In the genomic region with DNA sequence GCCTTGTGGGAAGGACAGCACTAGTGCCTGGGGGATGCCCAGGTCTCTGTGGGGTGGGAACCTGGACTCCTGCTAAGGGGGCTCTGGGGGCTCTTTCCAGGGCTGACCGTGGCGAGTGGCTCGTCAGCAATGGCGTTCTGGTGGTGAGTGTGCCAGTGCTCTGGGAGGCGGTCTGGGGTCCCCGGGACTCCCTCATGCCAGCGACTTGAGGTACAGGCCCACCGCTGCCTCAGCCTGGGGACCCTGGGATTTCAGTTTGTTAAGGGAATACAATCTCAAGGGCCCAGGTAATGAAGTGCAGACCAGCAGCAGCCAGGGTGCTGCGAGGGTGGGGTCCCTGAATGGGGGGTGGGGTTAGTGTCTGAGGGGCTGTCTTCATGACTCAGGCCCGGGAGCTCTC, we compare ENCODE assay signal across 38 cellular contexts.
"Had no signal": no experiment of that assay in that cellular context is flagged by ENCODE, and none has a peak within 500 bp of the region (broad histone marks: within the 10 kb centered on the region; RNA-seq: fewer than 3 reads in every experiment).

No MANE protein-coding gene starts in this region.

- H3K4me1 Mint-ChIP-seq: activated CD4-positive, alpha-beta T cell treated with anti-CD3 and anti-CD28 coated beads for 36 hours; activated CD4-positive, alpha-beta T cell treated with anti-CD3 and anti-CD28 coated beads, Interleukin-2, amount 10 ng/mL, durations not matched to agents 7 days and 5 days; activated naive CD8-positive, alpha-beta T cell treated with anti-CD3 and anti-CD28 coated beads for 36 hours; activated T-helper 17 cell treated with anti-CD3 and anti-CD28 coated beads, Interleukin-2, amount 50 U/mL, for 72 hours; brain; central memory CD8-positive, alpha-beta T cell; WTC11 had no signal

- ATAC-seq: activated CD4-positive, alpha-beta T cell treated with anti-CD3 and anti-CD28 coated beads for 36 hours; activated CD4-positive, CD25-positive, alpha-beta regulatory T cell treated with anti-CD3 and anti-CD28 coated beads, Interleukin-2, amount 50 U/mL, for 24 hours; activated CD8-positive, alpha-beta T cell treated with anti-CD3 and anti-CD28 coated beads for 36 hours; activated naive CD4-positive, alpha-beta T cell treated with anti-CD3 and anti-CD28 coated beads, Interleukin-2, amount 50 U/mL, for 72 hours; activated T-cell treated with anti-CD3 and anti-CD28 coated beads, Interleukin-2, amount 50 U/mL, for 4 hours; activated T-cell treated with anti-CD3 and anti-CD28 coated beads, Interleukin-2, amount 50 U/mL, for 72 hours; activated T-helper 17 cell treated with anti-CD3 and anti-CD28 coated beads, Interleukin-2, amount 50 U/mL, for 72 hours; WTC11 had no signal

- H3K9me3 Mint-ChIP-seq: activated CD4-positive, alpha-beta T cell treated with anti-CD3 and anti-CD28 coated beads, Interleukin-2, amount 10 ng/mL, durations not matched to agents 7 days and 5 days; activated CD8-positive, alpha-beta T cell treated with anti-CD3 and anti-CD28 coated beads for 36 hours; activated naive CD4-positive, alpha-beta T cell treated with anti-CD3 and anti-CD28 coated beads for 36 hours; activated naive CD4-positive, alpha-beta T cell treated with anti-CD3 and anti-CD28 coated beads, Interleukin-2, amount 50 U/mL, for 72 hours; activated naive CD8-positive, alpha-beta T cell treated with anti-CD3 and anti-CD28 coated beads for 36 hours; activated T-cell treated with anti-CD3 and anti-CD28 coated beads, Interleukin-2, amount 50 U/mL, for 4 hours; activated T-cell treated with anti-CD3 and anti-CD28 coated beads, Interleukin-2, amount 50 U/mL, for 72 hours; activated T-helper 1 cell treated with anti-CD3 and anti-CD28 coated beads, Interleukin-12 subunit alpha, Interleukin-12 subunit beta, Interleukin-2, Interleukin-4 antibody, amounts not matched to agents 30 ng/mL and 10 ng/mL and 1 ng/mL, durations not matched to agents 14 hours and 24 hours and 36 hours; activated T-helper 17 cell treated with anti-CD3 and anti-CD28 coated beads, Interleukin-2, amount 50 U/mL, for 72 hours; brain; central memory CD8-positive, alpha-beta T cell; T-helper 1 cell treated with Interleukin-12 subunit alpha and Interleukin-12 subunit beta and Interleukin-4 antibody, amounts not matched to agents 30 μg/mL and 1 μg/mL, for 36 hours; T-helper 2 cell treated with Interferon-gamma antibody and Interleukin-4, amounts not matched to agents 5 μg/mL and 100 μg/mL, for 36 hours; WTC11 had no signal

- H3K36me3 Mint-ChIP-seq: activated naive CD4-positive, alpha-beta T cell treated with anti-CD3 and anti-CD28 coated beads, Interleukin-2, amount 50 U/mL, for 72 hours; activated naive CD8-positive, alpha-beta T cell treated with anti-CD3 and anti-CD28 coated beads for 36 hours had no signal

- H3K4me3 ChIP-seq: adrenal gland, cardiac muscle cell had no signal

- H3K27me3 ChIP-seq: adrenal gland, cardiac muscle cell had no signal

- DNase-seq: activated CD4-positive, alpha-beta T cell treated with anti-CD3 and anti-CD28 coated beads for 1 hour; activated CD4-positive, alpha-beta T cell treated with anti-CD3 and anti-CD28 coated beads for 36 hours; activated CD4-positive, alpha-beta T cell treated with anti-CD3 and anti-CD28 coated beads for 48 hours; activated CD4-positive, alpha-beta T cell treated with anti-CD3 and anti-CD28 coated beads, Interleukin-2, amount 10 ng/mL, durations not matched to agents 7 days and 5 days; activated CD4-positive, alpha-beta T cell treated with anti-CD3 and anti-CD28 coated beads, Interleukin-2, amount 50 U/mL, for 48 hours; activated CD4-positive, CD25-positive, alpha-beta regulatory T cell; activated CD8-positive, alpha-beta memory T cell treated with anti-CD3 and anti-CD28 coated beads, Interleukin-2, amount 50 U/mL, for 4 hours; activated CD8-positive, alpha-beta T cell treated with anti-CD3 and anti-CD28 coated beads for 36 hours; activated effector memory CD4-positive, alpha-beta T cell treated with anti-CD3 and anti-CD28 coated beads, Interleukin-2, amount 50 U/mL, for 16 hours; activated gamma-delta T cell treated with Interleukin-2 at 50 U/mL for 16 hours; activated naive CD4-positive, alpha-beta T cell; activated naive CD4-positive, alpha-beta T cell treated with anti-CD3 and anti-CD28 coated beads for 36 hours; activated naive CD4-positive, alpha-beta T cell treated with anti-CD3 and anti-CD28 coated beads, Interleukin-2, amount 50 U/mL, for 16 hours; activated naive CD8-positive, alpha-beta T cell treated with anti-CD3 and anti-CD28 coated beads for 36 hours; activated T-cell treated with anti-CD3 and anti-CD28 coated beads for 4 hours; activated T-cell treated with anti-CD3 and anti-CD28 coated beads, Interleukin-2, amount 50 U/mL, for 1 hour; activated T-cell treated with anti-CD3 and anti-CD28 coated beads, Interleukin-2, amount 50 U/mL, for 4 hours; activated T-cell treated with anti-CD3 and anti-CD28 coated beads, Interleukin-2, amount 50 U/mL, for 72 hours; amniotic stem cell; aorta; caudate nucleus; cerebellar nuclear complex; T-helper 1 cell; T-helper 2 cell; T-helper 9 cell; WERI-Rb-1 had no signal

- H3K4me3 Mint-ChIP-seq: activated CD4-positive, alpha-beta T cell treated with anti-CD3 and anti-CD28 coated beads for 36 hours; activated CD4-positive, alpha-beta T cell treated with anti-CD3 and anti-CD28 coated beads, Interleukin-2, amount 10 ng/mL, durations not matched to agents 7 days and 5 days; activated CD8-positive, alpha-beta T cell treated with anti-CD3 and anti-CD28 coated beads for 36 hours; activated naive CD4-positive, alpha-beta T cell treated with anti-CD3 and anti-CD28 coated beads for 36 hours; activated naive CD8-positive, alpha-beta T cell treated with anti-CD3 and anti-CD28 coated beads for 36 hours; activated T-cell treated with anti-CD3 and anti-CD28 coated beads, Interleukin-2, amount 50 U/mL, for 4 hours; activated T-cell treated with anti-CD3 and anti-CD28 coated beads, Interleukin-2, amount 50 U/mL, for 72 hours; activated T-helper 1 cell treated with anti-CD3 and anti-CD28 coated beads, Interleukin-12 subunit alpha, Interleukin-12 subunit beta, Interleukin-2, Interleukin-4 antibody, amounts not matched to agents 30 ng/mL and 10 ng/mL and 1 ng/mL, durations not matched to agents 14 hours and 24 hours and 36 hours; activated T-helper 17 cell treated with anti-CD3 and anti-CD28 coated beads, Interleukin-2, amount 50 U/mL, for 72 hours; brain; central memory CD8-positive, alpha-beta T cell; T-helper 1 cell treated with Interleukin-12 subunit alpha and Interleukin-12 subunit beta and Interleukin-4 antibody, amounts not matched to agents 30 μg/mL and 1 μg/mL, for 36 hours; T-helper 2 cell treated with Interferon-gamma antibody and Interleukin-4, amounts not matched to agents 5 μg/mL and 100 μg/mL, for 36 hours; WTC11 had no signal

- H3K9me3 ChIP-seq: adrenal gland had no signal

- H3K27ac Mint-ChIP-seq: activated CD4-positive, alpha-beta T cell treated with anti-CD3 and anti-CD28 coated beads, Interleukin-2, amount 10 ng/mL, durations not matched to agents 7 days and 5 days; activated CD8-positive, alpha-beta T cell treated with anti-CD3 and anti-CD28 coated beads for 36 hours; activated naive CD4-positive, alpha-beta T cell treated with anti-CD3 and anti-CD28 coated beads for 36 hours; activated naive CD8-positive, alpha-beta T cell treated with anti-CD3 and anti-CD28 coated beads for 36 hours; activated T-cell treated with anti-CD3 and anti-CD28 coated beads, Interleukin-2, amount 50 U/mL, for 72 hours; activated T-helper 1 cell treated with anti-CD3 and anti-CD28 coated beads, Interleukin-12 subunit alpha, Interleukin-12 subunit beta, Interleukin-2, Interleukin-4 antibody, amounts not matched to agents 30 ng/mL and 10 ng/mL and 1 ng/mL, durations not matched to agents 14 hours and 24 hours and 36 hours; activated T-helper 17 cell treated with anti-CD3 and anti-CD28 coated beads, Interleukin-2, amount 50 U/mL, for 72 hours; T-helper 1 cell treated with Interleukin-12 subunit alpha and Interleukin-12 subunit beta and Interleukin-4 antibody, amounts not matched to agents 30 μg/mL and 1 μg/mL, for 36 hours; T-helper 2 cell treated with Interferon-gamma antibody and Interleukin-4, amounts not matched to agents 5 μg/mL and 100 μg/mL, for 36 hours; WTC11 had no signal

- FAIRE-seq: bronchial epithelial cell had no signal

- H3K27me3 Mint-ChIP-seq: activated CD4-positive, alpha-beta T cell treated with anti-CD3 and anti-CD28 coated beads for 36 hours; activated CD4-positive, alpha-beta T cell treated with anti-CD3 and anti-CD28 coated beads, Interleukin-2, amount 10 ng/mL, durations not matched to agents 7 days and 5 days; activated CD8-positive, alpha-beta T cell treated with anti-CD3 and anti-CD28 coated beads for 36 hours; activated naive CD8-positive, alpha-beta T cell treated with anti-CD3 and anti-CD28 coated beads for 36 hours; activated T-helper 17 cell treated with anti-CD3 and anti-CD28 coated beads, Interleukin-2, amount 50 U/mL, for 72 hours; central memory CD8-positive, alpha-beta T cell had no signal

- H3K27ac ChIP-seq: adrenal gland, cardiac muscle cell, WERI-Rb-1 had no signal

- H3K4me1 ChIP-seq: adrenal gland had no signal
